Comparison of ENCODE assay signal across 21 cellular contexts in the genomic region with DNA sequence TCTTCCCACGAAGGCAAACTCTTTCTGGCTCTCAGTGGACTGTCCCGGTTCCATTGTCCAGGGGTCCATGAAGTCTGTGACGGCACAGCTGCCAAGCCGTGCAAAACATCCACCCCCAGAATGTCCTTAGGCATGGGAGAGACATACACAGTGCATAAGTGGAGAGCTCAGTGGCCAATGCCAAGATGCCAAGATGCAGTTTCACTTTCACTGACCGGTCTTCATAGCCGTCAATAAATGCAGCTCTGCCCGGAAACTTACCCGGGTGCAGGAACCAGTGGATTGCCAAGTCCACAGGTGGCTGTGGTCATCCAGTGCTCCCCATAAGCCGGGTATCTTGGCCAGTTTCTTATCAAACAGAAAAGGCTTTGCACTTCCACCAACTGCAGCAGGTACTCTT.
DNase-seq lines count a peak whose midpoint lies in the region; ATAC-seq and TF ChIP-seq lines count a peak whose summit lies in the region.
"Had no signal": no experiment of that assay in that cellular context is flagged by ENCODE, and none has a peak within 500 bp of the region (broad histone marks: within the 10 kb centered on the region; RNA-seq: fewer than 3 reads in every experiment).

No MANE protein-coding gene starts in this region.

- TF ChIP-seq CTCF in dorsolateral prefrontal cortex (IDR thresholded peaks at IDR 0.05 in 54 of 56, conservative IDR thresholded peaks at IDR 0.05 in 2 of 56; ENCODE audit: low read depth in 1 of 56, partially characterized antibody in 56 of 56): no peak
- no peak for TF ChIP-seq CTCF in right atrium auricular region (IDR thresholded peaks at IDR 0.05)
- TF ChIP-seq CTCF in lower leg skin (IDR thresholded peaks at IDR 0.05): no peak

- ATAC-seq in HG03196 (IDR thresholded peaks at IDR 0.05; ENCODE audit: unreplicated experiment): no peak

- H3K4me1 ChIP-seq in right atrium auricular region: no peaks in the 10 kb centered on the region
- H3K4me1 ChIP-seq: BE2C, Peyer's patch had no signal

- peak overlapping the region in 36 of 59 donors; percentile 0 to 60 (median 28) for H3K4me3 ChIP-seq in dorsolateral prefrontal cortex
- H3K4me3 ChIP-seq in right atrium auricular region: no peak overlapping the region
- no peak overlapping the region for H3K4me3 ChIP-seq in lower leg skin (ENCODE audit: low read depth, poor library complexity, severe bottlenecking)
- H3K4me3 ChIP-seq: MG63, Peyer's patch had no signal

- 59 to 77% methylated on average over 9 of the region's 9 CpGs for WGBS in lower leg skin, 2 donors

- H3K27ac ChIP-seq in dorsolateral prefrontal cortex (peak overlapping the region in 19 of 59 donors; percentile 8 to 82 (median 39)), substantia nigra (ENCODE audit: low read depth, low read length, poor library complexity, severe bottlenecking) (peak overlapping the region; percentile 40), right atrium auricular region (no peak overlapping the region)
- H3K27ac ChIP-seq: 22Rv1, Peyer's patch had no signal

- peak; percentile 45 for DNase-seq in NCI-H2029 (lab: John Stamatoyannopoulos, UW)
- DNase-seq in NCI-H2029 treated with DMSO at 0.1 percent for 48 hours (lab: John Stamatoyannopoulos, UW): no peak
- no peak for DNase-seq in dorsolateral prefrontal cortex
- peak; percentile 44 for DNase-seq in medulla oblongata (ENCODE audit: extremely low spot score)
- peak in 2 of 49 donors; percentile 6 to 21 for DNase-seq in substantia nigra (lab: John Stamatoyannopoulos, UW)
- DNase-seq in right atrium auricular region (ENCODE audit: low spot score): no peak
- DNase-seq in lower leg skin (ENCODE audit: low spot score in 2 of 2): no peak
- DNase-seq: BE2C, Calu3, DMS79 treated with DMSO at 0.1 percent for 48 hours, H7, IMR-90, KG1, MG63, NCI-H1105 treated with DMSO at 0.1 percent for 48 hours, NCI-H2081, NCI-H2227 treated with DMSO at 0.1 percent for 48 hours, NCI-H526 treated with DMSO at 0.1 percent for 48 hours, Peyer's patch had no signal

- H3K27me3 ChIP-seq in dorsolateral prefrontal cortex: no peaks in the 10 kb centered on the region
- no peaks in the 10 kb centered on the region for H3K27me3 ChIP-seq in right atrium auricular region
- H3K27me3 ChIP-seq: MG63, Peyer's patch had no signal

- intact Hi-C loops in dorsolateral prefrontal cortex (cut with DNase I): no loop called here
- intact Hi-C loops in lower leg skin (cut with DNase I; ENCODE audit: low total_unique reads): no loop called here

- H3K9me3 ChIP-seq in right atrium auricular region: no peaks in the 10 kb centered on the region
- H3K9me3 ChIP-seq: BE2C, MG63, Peyer's patch had no signal

- TF ChIP-seq POLR2A in lower leg skin (IDR thresholded peaks at IDR 0.05): no peak

- H3K36me3 ChIP-seq in right atrium auricular region: no peaks in the 10 kb centered on the region
- H3K36me3 ChIP-seq: BE2C, MG63, Peyer's patch had no signal

Comparison
In these comparisons a context has a peak if more than half of its experiments do, and no peak if none do; other contexts are left out.
1. DNase-seq: peak in NCI-H2029 (single experiment) and medulla oblongata (single experiment); none in NCI-H2029 treated with DMSO at 0.1 percent for 48 hours (single experiment), dorsolateral prefrontal cortex (0 of 10), right atrium auricular region (single experiment) and lower leg skin (0 of 2).
2. H3K4me3 ChIP-seq: peak in dorsolateral prefrontal cortex (36 of 59); none in right atrium auricular region (0 of 2) and lower leg skin (single experiment).